In genomic region chr10:131900350-131901152, GRCh38 we compare ENCODE assay signal across 8 cellular contexts. TPM values are rescaled to one million over a fixed set of nuclear protein-coding genes. Genes with fewer than 3 reads are reported as not detected.
A peak's percentile ranks its signal among the peaks of the same experiment; 100 is the strongest.
DNase-seq lines count a peak whose midpoint lies in the region; ATAC-seq and TF ChIP-seq lines count a peak whose summit lies in the region.

PPP2R2D (plus strand) TSS chr10:131901008; CDS start chr10:131901149, 141 bp downstream.

- no peaks in the 10 kb centered on the region for H3K9me3 ChIP-seq in hepatocyte (ENCODE audit: low read depth)

- peak within 1 kb of the TSS; percentile 77 for H3K4me3 ChIP-seq in astrocyte of the cerebellum (ENCODE audit: low read depth, low read length)
- peak within 1 kb of the TSS; percentile 95 for H3K4me3 ChIP-seq in hepatocyte

- DNase-seq in NCI-H187 treated with DMSO at 0.1 percent for 48 hours (lab: John Stamatoyannopoulos, UW) (peak; percentile 16), T-helper 9 cell (peak; percentile 94), astrocyte of the cerebellum (ENCODE audit: low read depth) (peak; percentile 70), hepatocyte (ENCODE audit: low spot score) (peak; percentile 98), retina (peak; percentile 99), OCI-M2 (lab: John Stamatoyannopoulos, UW; ENCODE audit: unreplicated experiment) (no peak)

- peaks cover 45% of the 10 kb centered on the region for H3K79me2 ChIP-seq in hepatocyte

- H3K27ac ChIP-seq in hepatocyte: peak within 1 kb of the TSS; percentile 97

- H3K9me2 ChIP-seq in hepatocyte (replicated peaks; ENCODE audit: insufficient read depth): no peaks in the 10 kb centered on the region

- in situ Hi-C loops in astrocyte of the cerebellum (cut with HindIII; ENCODE audit: low sequenced_read_pairs): no loop called here

- no peaks in the 10 kb centered on the region for H3K36me3 ChIP-seq in hepatocyte (replicated peaks; ENCODE audit: insufficient read depth, low read depth)

- H3K4me1 ChIP-seq in hepatocyte (ENCODE audit: insufficient read depth): peaks cover 26% of the 10 kb centered on the region

- peaks cover 37% of the 10 kb centered on the region for H4K20me1 ChIP-seq in hepatocyte (ENCODE audit: insufficient read depth, poor library complexity, severe bottlenecking)

- H2AFZ ChIP-seq in hepatocyte: peak within 1 kb of the TSS; percentile 55

- ATAC-seq in GM18502 (IDR thresholded peaks at IDR 0.05; ENCODE audit: poor library complexity, unreplicated experiment): peak; percentile 89
- ATAC-seq in HG02938 (IDR thresholded peaks at IDR 0.05; ENCODE audit: unreplicated experiment): peak; percentile 86

- no peaks in the 10 kb centered on the region for H3K27me3 ChIP-seq in hepatocyte

- peak within 1 kb of the TSS; percentile 92 for H3K4me2 ChIP-seq in hepatocyte

- 2% methylated on average over 68 of the region's 107 CpGs for WGBS in hepatocyte (ENCODE audit: low lambda C conversion rate, missing lambda C conversion rate)

- TF ChIP-seq CTCF in astrocyte of the cerebellum (IDR thresholded peaks at IDR 0.05; ENCODE audit: low read depth, low read length, missing control alignments): no peak
- no peak for TF ChIP-seq CTCF in hepatocyte (IDR thresholded peaks at IDR 0.05; ENCODE audit: poor library complexity)

RNA-seq across cellular contexts. Expression of gene PPP2R2D, which starts in this region (rescaled TPM):
- total RNA-seq in hepatocyte: 32.1 and 38.0 TPM in 2 replicates
- 25.9 and 27.8 TPM in 2 replicates for polyA plus RNA-seq in hepatocyte
